In the genomic region with DNA sequence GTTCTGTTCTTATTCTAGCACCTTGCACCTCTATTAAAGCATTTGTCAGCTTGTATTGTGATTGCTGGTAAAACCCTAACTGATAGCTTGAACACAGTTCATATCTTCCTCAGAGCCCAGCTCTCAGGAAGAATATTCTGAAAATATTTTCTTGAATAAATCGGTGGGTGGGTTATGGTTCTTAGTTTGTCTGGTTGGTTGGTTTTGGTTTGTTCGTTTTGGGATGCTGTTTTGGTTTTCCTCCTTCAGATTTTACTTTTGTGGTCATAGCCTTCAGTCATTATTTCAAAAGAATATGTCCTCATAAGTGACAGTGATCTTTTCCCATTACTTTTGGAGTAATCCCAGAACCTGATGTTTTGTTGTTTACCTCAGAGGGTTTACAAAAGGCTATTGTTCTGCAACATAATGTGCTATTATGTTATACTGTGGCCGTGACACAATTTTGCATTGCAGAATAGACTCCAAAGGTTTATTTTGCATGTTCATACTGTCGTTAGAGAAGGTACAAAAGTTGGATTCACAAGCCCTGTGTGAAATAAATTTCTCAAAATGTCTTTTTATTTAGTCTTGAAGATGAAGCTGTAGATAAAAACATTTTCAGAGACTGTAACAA, we compare ENCODE assay signal across 8 cellular contexts. TPM values are rescaled to one million over a fixed set of nuclear protein-coding genes. Genes with fewer than 3 reads are reported as not detected.
A peak's percentile ranks its signal among the peaks of the same experiment; 100 is the strongest.
DNase-seq lines count a peak whose midpoint lies in the region; ATAC-seq and TF ChIP-seq lines count a peak whose summit lies in the region.

No MANE protein-coding gene starts in this region.

- ATAC-seq in HG03039 (IDR thresholded peaks at IDR 0.05; ENCODE audit: unreplicated experiment) = no peak
- no peak for ATAC-seq in HG02798 (IDR thresholded peaks at IDR 0.05; ENCODE audit: poor library complexity, unreplicated experiment)
- ATAC-seq in GM19324 (IDR thresholded peaks at IDR 0.05; ENCODE audit: low FRiP score, unreplicated experiment) = no peak

- TF ChIP-seq POLR2A in Peyer's patch (IDR thresholded peaks at IDR 0.05) = no peak

- no peak overlapping the region for H3K9ac ChIP-seq in rectal smooth muscle tissue (ENCODE audit: low read length)

- H3K27me3 ChIP-seq in Peyer's patch (no peaks in the 10 kb centered on the region), rectal smooth muscle tissue (ENCODE audit: control insufficient read depth, insufficient read depth, low read length) (no peaks in the 10 kb centered on the region)

- no peak for DNase-seq in Peyer's patch
- DNase-seq in epithelial cell of proximal tubule (ENCODE audit: low read depth) = no peak
- DNase-seq in H4 (ENCODE audit: low spot score) = no peak

- peaks cover 0 to 21% (median 0%) of the 10 kb centered on the region in 3 donors for H3K36me3 ChIP-seq in Peyer's patch
- peaks cover 4% of the 10 kb centered on the region for H3K36me3 ChIP-seq in rectal smooth muscle tissue (ENCODE audit: control insufficient read depth, insufficient read depth, low read length)

- H3K4me3 ChIP-seq in GM12875 (ENCODE audit: low read depth, low read length) (peak overlapping the region; percentile 81), Peyer's patch (peak overlapping the region in 2 of 4 donors; percentile 80 to 88), epithelial cell of proximal tubule (ENCODE audit: low read depth, low read length) (peak overlapping the region; percentile 90), rectal smooth muscle tissue (ENCODE audit: low read length) (peak overlapping the region; percentile 100)

- H3K4me1 ChIP-seq in Peyer's patch (peaks cover 0 to 33% (median 7%) of the 10 kb centered on the region in 4 donors), rectal smooth muscle tissue (ENCODE audit: control insufficient read depth, insufficient read depth, low read length) (peaks cover 18% of the 10 kb centered on the region)

- H3K9me3 ChIP-seq in Peyer's patch = no peaks in the 10 kb centered on the region

- H3K27ac ChIP-seq in Peyer's patch = peak overlapping the region; percentile 95 to 99 (median 96)
- peak overlapping the region; percentile 45 for H3K27ac ChIP-seq in rectal smooth muscle tissue (ENCODE audit: low read depth, low read length)

- no peak for TF ChIP-seq CTCF in GM12875 (IDR thresholded peaks at IDR 0.05; ENCODE audit: borderline replicate concordance, insufficient read depth, low read depth, low read length)
- no peak for TF ChIP-seq CTCF in Peyer's patch (IDR thresholded peaks at IDR 0.05)
- no peak for TF ChIP-seq CTCF in epithelial cell of proximal tubule (conservative IDR thresholded peaks at IDR 0.05; ENCODE audit: low read depth, low read length)

RNA-seq across cellular contexts. Expression of a gene that starts 2.7 kb away (rescaled TPM):
- total RNA-seq in Peyer's patch (10 to 100 TPM; 47.5 to 61.9 (median 53.6) TPM), epithelial cell of proximal tubule (27.8 and 31.1 TPM in 2 replicates)
- 46.7 and 52.1 TPM in 2 replicates for total RNA-seq in H4 (2014; rRNA removed; shearing (Covaris generic))

RNA-seq across cellular contexts. Expression of a gene that starts 2.9 kb away (rescaled TPM):
- total RNA-seq in Peyer's patch (10 to 100 TPM; 20.8 to 63.5 (median 35.3) TPM), epithelial cell of proximal tubule (11.2 and 13.1 TPM in 2 replicates)
- 10.4 and 16.1 TPM in 2 replicates for total RNA-seq in H4 (2014; rRNA removed; shearing (Covaris generic))
